ENCODE assay signal across 1 cellular context in genomic region chr18:54148151-54148550, GRCh38.
TF ChIP-seq lines count a peak whose summit lies in the region.

No MANE protein-coding gene starts in this region.

TF ChIP-seq in SK-N-SH, 30 proteins besides CTCF, POLR2A, EP300 and RAD21 (continued from another document):
- TF ChIP-seq PBX3 (IDR thresholded peaks at IDR 0.05) (no peak), TAF1 (IDR thresholded peaks at IDR 0.05; ENCODE audit: borderline replicate concordance, low read depth, low read length) (no peak), CHD2 (IDR thresholded peaks at IDR 0.05; ENCODE audit: low read length, partially characterized antibody) (no peak), POLR2AphosphoS5 (IDR thresholded peaks at IDR 0.05; ENCODE audit: low read depth, low read length) (no peak)
